ENCODE assay signal across 12 cellular contexts in the genomic region with DNA sequence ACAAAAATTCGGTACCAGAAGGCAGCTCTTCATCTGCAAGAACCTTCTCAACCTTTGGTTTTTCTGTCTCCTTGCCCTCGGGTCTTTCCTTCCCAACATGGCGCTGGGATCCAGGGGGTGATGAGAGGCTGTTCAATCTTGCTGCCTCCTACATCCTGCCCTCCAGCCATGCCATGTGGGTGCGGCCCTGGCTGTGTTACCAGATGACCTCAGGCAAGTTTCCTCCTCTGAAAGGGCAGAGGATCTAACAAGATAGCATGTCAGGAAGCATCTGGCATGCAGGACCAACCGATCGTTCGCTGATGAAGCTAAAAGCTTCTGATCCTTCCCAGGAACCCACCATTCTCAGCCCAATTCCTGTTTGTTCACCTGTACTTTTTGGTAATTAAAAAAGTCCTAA. TPM values are rescaled to one million over a fixed set of nuclear protein-coding genes. Genes with fewer than 3 reads are reported as not detected.
DNase-seq lines count a peak whose midpoint lies in the region; ATAC-seq and TF ChIP-seq lines count a peak whose summit lies in the region.
"Had no signal": no experiment of that assay in that cellular context is flagged by ENCODE, and none has a peak within 500 bp of the region (broad histone marks: within the 10 kb centered on the region; RNA-seq: fewer than 3 reads in every experiment).

No MANE protein-coding gene starts in this region.

- DNase-seq in T-helper 1 cell (no peak), RPMI7951 (ENCODE audit: low read depth) (peak; percentile 87), esophagus squamous epithelium (lab: John Stamatoyannopoulos, UW) (no peak), neuronal stem cell (ENCODE audit: low spot score) (no peak), NCI-H1436 treated with DMSO at 0.1 percent for 48 hours (lab: John Stamatoyannopoulos, UW) (no peak), NCI-H446 (lab: John Stamatoyannopoulos, UW) (no peak)
- DNase-seq: 8988T, EL, NCI-H187 treated with DMSO at 0.1 percent for 48 hours had no signal

- peaks cover 23% of the 10 kb centered on the region for H3K36me3 Mint-ChIP-seq in T-helper 1 cell treated with Interleukin-12 subunit alpha and Interleukin-12 subunit beta and Interleukin-4 antibody, amounts not matched to agents 30 μg/mL and 1 μg/mL, for 36 hours (ENCODE audit: low read depth)

- H3K79me1 ChIP-seq in neuronal stem cell (ENCODE audit: low read depth, low read length), result no peaks in the 10 kb centered on the region

- no peak overlapping the region for H2BK5ac ChIP-seq in neuronal stem cell (ENCODE audit: low read length)

- H3K9me3 ChIP-seq in esophagus squamous epithelium, result no peaks in the 10 kb centered on the region
- H3K9me3 ChIP-seq in neuronal stem cell (replicated peaks in 1 of 2; ENCODE audit: control insufficient read depth in 2 of 2, insufficient read depth in 1 of 2, low read depth in 1 of 2, low read length in 2 of 2), result no peaks in the 10 kb centered on the region
- H3K9me3 ChIP-seq: thoracic aorta had no signal

- H3K9ac ChIP-seq in neuronal stem cell (ENCODE audit: low read depth, low read length, poor library complexity), result no peak overlapping the region

- no peak overlapping the region for H4K8ac ChIP-seq in neuronal stem cell (ENCODE audit: low read depth, low read length)

- no peak for TF ChIP-seq CTCF in esophagus squamous epithelium (IDR thresholded peaks at IDR 0.05)

- no peak overlapping the region for H2AFZ ChIP-seq in neuronal stem cell (ENCODE audit: low read length)

- H3K4me1 Mint-ChIP-seq in T-helper 1 cell treated with Interleukin-12 subunit alpha and Interleukin-12 subunit beta and Interleukin-4 antibody, amounts not matched to agents 30 μg/mL and 1 μg/mL, for 36 hours (ENCODE audit: low read depth), result peaks cover 8% of the 10 kb centered on the region

- ATAC-seq in esophagus mucosa, result no peak

- H3K9me3 Mint-ChIP-seq in T-helper 1 cell treated with Interleukin-12 subunit alpha and Interleukin-12 subunit beta and Interleukin-4 antibody, amounts not matched to agents 30 μg/mL and 1 μg/mL, for 36 hours, result no peaks in the 10 kb centered on the region

- peak overlapping the region; percentile 45 for H3K4me3 Mint-ChIP-seq in T-helper 1 cell treated with Interleukin-12 subunit alpha and Interleukin-12 subunit beta and Interleukin-4 antibody, amounts not matched to agents 30 μg/mL and 1 μg/mL, for 36 hours

- no peak overlapping the region for H2BK12ac ChIP-seq in neuronal stem cell (ENCODE audit: low read length)

- 42 to 50% methylated on average over 6 to 7 of the region's 7 CpGs for WGBS in esophagus squamous epithelium, 2 donors
- no CpG with 5 or more reads among the region's 7 CpGs for WGBS in neuronal stem cell (ENCODE audit: extremely low coverage in 2 of 2, insufficient read length in 2 of 2, insufficient replicate concordance in 1 of 2), 2 donors

- H3K14ac ChIP-seq in neuronal stem cell (ENCODE audit: low read length), result peak overlapping the region; percentile 15

- peaks cover 18% of the 10 kb centered on the region for H3K27me3 Mint-ChIP-seq in T-helper 1 cell treated with Interleukin-12 subunit alpha and Interleukin-12 subunit beta and Interleukin-4 antibody, amounts not matched to agents 30 μg/mL and 1 μg/mL, for 36 hours (ENCODE audit: low read depth)

- H3K18ac ChIP-seq in neuronal stem cell (ENCODE audit: low read length), result no peak overlapping the region

- H3K27ac ChIP-seq in esophagus squamous epithelium (peak overlapping the region in 3 of 4 donors; percentile 36 to 70 (median 61)), neuronal stem cell (replicated peaks; ENCODE audit: low read length) (no peak overlapping the region)
- H3K27ac ChIP-seq: thoracic aorta had no signal

- intact Hi-C loops in esophagus squamous epithelium (cut with DNase I), result no loop called here

- no peaks in the 10 kb centered on the region for H3K27me3 ChIP-seq in esophagus squamous epithelium
- no peaks in the 10 kb centered on the region for H3K27me3 ChIP-seq in neuronal stem cell (ENCODE audit: control insufficient read depth in 3 of 3, insufficient read depth in 3 of 3, low read depth in 1 of 3, low read length in 3 of 3)

- H4K91ac ChIP-seq in neuronal stem cell (ENCODE audit: low read depth, low read length, poor library complexity), result no peak overlapping the region

- H3K23ac ChIP-seq in neuronal stem cell (ENCODE audit: low read depth, low read length, poor library complexity), result no peak overlapping the region

- H2BK120ac ChIP-seq in neuronal stem cell (ENCODE audit: low read depth, low read length), result no peak overlapping the region

- no peak overlapping the region for H3K4ac ChIP-seq in neuronal stem cell (ENCODE audit: low read length)

- H2BK15ac ChIP-seq in neuronal stem cell (ENCODE audit: low read length), result no peak overlapping the region

- H3K36me3 ChIP-seq in esophagus squamous epithelium (peaks cover 2 to 37% (median 6%) of the 10 kb centered on the region in 3 donors), neuronal stem cell (replicated peaks in 1 of 2; ENCODE audit: control insufficient read depth in 2 of 2, insufficient read depth in 2 of 2, low read length in 2 of 2) (peaks cover 12 to 64% of the 10 kb centered on the region in 2 donors)
- H3K36me3 ChIP-seq: thoracic aorta had no signal

- H3K4me2 ChIP-seq in neuronal stem cell (ENCODE audit: insufficient read depth, low read length, poor library complexity, severe bottlenecking), result no peak overlapping the region

- H3K27ac Mint-ChIP-seq in T-helper 1 cell treated with Interleukin-12 subunit alpha and Interleukin-12 subunit beta and Interleukin-4 antibody, amounts not matched to agents 30 μg/mL and 1 μg/mL, for 36 hours, result peak overlapping the region; percentile 57

- no peak for TF ChIP-seq POLR2A in esophagus squamous epithelium (IDR thresholded peaks at IDR 0.05)

- H3K4me3 ChIP-seq in esophagus squamous epithelium (no peak overlapping the region), neuronal stem cell (ENCODE audit: low read length in 2 of 2) (no peak overlapping the region)
- H3K4me3 ChIP-seq: thoracic aorta had no signal

- peaks cover 0 to 31% (median 14%) of the 10 kb centered on the region in 3 donors for H3K4me1 ChIP-seq in esophagus squamous epithelium
- H3K4me1 ChIP-seq in neuronal stem cell (ENCODE audit: control insufficient read depth in 2 of 2, insufficient read depth in 1 of 2, low read depth in 1 of 2, low read length in 2 of 2), result peaks cover 6 to 10% of the 10 kb centered on the region in 2 donors

- H2AK5ac ChIP-seq in neuronal stem cell (ENCODE audit: low read depth, low read length), result no peak overlapping the region

RNA-seq across cellular contexts. Expression of a gene that starts 36.8 kb away (rescaled TPM):
- 19.7 and 20.3 TPM in 2 replicates for total RNA-seq in RPMI7951 (2014; rRNA removed; shearing (Covaris generic))
- total RNA-seq in esophagus squamous epithelium (10 to 100 TPM; 26.8 to 51.9 (median 32.1) TPM), esophagus mucosa (33.0 TPM)
- 43.7 TPM for polyA plus RNA-seq in neuronal stem cell (2013, experiment 1 of 2)
- 43.2 TPM for polyA plus RNA-seq in neuronal stem cell (2013, experiment 2 of 2)
